ENCODE assay signal across 25 cellular contexts in the genomic region with DNA sequence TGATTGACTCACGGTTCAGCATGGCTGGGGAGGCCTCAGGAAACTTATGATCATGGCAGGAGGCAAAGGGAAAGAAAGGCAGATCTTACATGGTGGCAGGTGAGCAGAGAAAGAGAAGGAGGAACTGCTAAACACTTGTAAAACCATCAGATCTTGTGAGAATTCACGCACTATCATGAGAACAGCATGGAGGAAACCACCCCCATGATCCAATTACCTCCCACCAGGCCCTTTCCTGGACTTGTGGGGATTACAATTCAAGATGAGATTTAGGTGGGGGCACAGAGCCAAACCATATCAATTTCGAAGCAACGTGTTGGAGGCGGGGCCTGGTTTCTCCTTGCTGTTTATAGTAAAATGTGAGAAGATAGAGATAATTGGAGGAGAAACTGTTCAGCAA.
"Had no signal": no experiment of that assay in that cellular context is flagged by ENCODE, and none has a peak within 500 bp of the region (broad histone marks: within the 10 kb centered on the region; RNA-seq: fewer than 3 reads in every experiment).

No MANE protein-coding gene starts in this region.

- H3K36me3 ChIP-seq: brain microvascular endothelial cell, cardiac muscle cell had no signal

- H3K27ac ChIP-seq: brain microvascular endothelial cell, cardiac muscle cell, PC-9, VCaP had no signal

- H3K27me3 Mint-ChIP-seq: activated CD4-positive, alpha-beta memory T cell treated with anti-CD3 and anti-CD28 coated beads for 36 hours; activated CD4-positive, alpha-beta T cell treated with anti-CD3 and anti-CD28 coated beads, Interleukin-2, amount 10 ng/mL, durations not matched to agents 7 days and 5 days; activated naive CD4-positive, alpha-beta T cell treated with anti-CD3 and anti-CD28 coated beads, Interleukin-2, amount 10 ng/mL, durations not matched to agents 7 days and 5 days; activated naive CD8-positive, alpha-beta T cell treated with anti-CD3 and anti-CD28 coated beads for 36 hours had no signal

- H3K4me3 Mint-ChIP-seq: activated CD4-positive, alpha-beta memory T cell treated with anti-CD3 and anti-CD28 coated beads for 36 hours; activated CD4-positive, alpha-beta T cell treated with anti-CD3 and anti-CD28 coated beads, Interleukin-2, amount 10 ng/mL, durations not matched to agents 7 days and 5 days; activated naive CD4-positive, alpha-beta T cell treated with anti-CD3 and anti-CD28 coated beads, Interleukin-2, amount 10 ng/mL, durations not matched to agents 7 days and 5 days; activated naive CD8-positive, alpha-beta T cell treated with anti-CD3 and anti-CD28 coated beads for 36 hours; activated T-helper 17 cell treated with anti-CD3 and anti-CD28 coated beads, Interleukin-2, amount 50 U/mL, for 72 hours; T-helper 1 cell treated with Interleukin-12 subunit alpha and Interleukin-12 subunit beta and Interleukin-4 antibody, amounts not matched to agents 30 μg/mL and 1 μg/mL, for 36 hours had no signal

- H3K4me3 ChIP-seq: cardiac muscle cell, K562, PC-9 had no signal

- H3K4me2 ChIP-seq: PC-9 had no signal

- DNase-seq: activated CD4-positive, alpha-beta memory T cell treated with anti-CD3 and anti-CD28 coated beads for 36 hours; activated CD4-positive, alpha-beta T cell treated with anti-CD3 and anti-CD28 coated beads, Interleukin-2, amount 10 ng/mL, durations not matched to agents 7 days and 5 days; activated CD4-positive, CD25-positive, alpha-beta regulatory T cell; activated gamma-delta T cell; activated naive CD4-positive, alpha-beta T cell treated with anti-CD3 and anti-CD28 coated beads, Interleukin-2, amount 10 ng/mL, durations not matched to agents 7 days and 5 days; activated naive CD8-positive, alpha-beta T cell treated with anti-CD3 and anti-CD28 coated beads for 36 hours; activated T-cell treated with anti-CD3 and anti-CD28 coated beads for 4 hours; activated T-cell treated with anti-CD3 and anti-CD28 coated beads, Interleukin-2, amount 50 U/mL, for 48 hours; brain microvascular endothelial cell; Karpas-422; MM.1S; NCI-H1105; NCI-H1436; NCI-H1694 treated with DMSO at 0.1 percent for 48 hours; NCI-H2029 treated with DMSO at 0.1 percent for 48 hours; NCI-H446; NCI-H526; NCI-H774; PC-9; SHP77 treated with DMSO at 0.1 percent for 48 hours had no signal

- H3K27me3 ChIP-seq: brain microvascular endothelial cell, cardiac muscle cell had no signal

- ATAC-seq: activated T-helper 17 cell treated with anti-CD3 and anti-CD28 coated beads, Interleukin-2, amount 50 U/mL, for 72 hours; K562 had no signal

- H3K36me3 Mint-ChIP-seq: activated CD4-positive, alpha-beta memory T cell treated with anti-CD3 and anti-CD28 coated beads for 36 hours; activated naive CD4-positive, alpha-beta T cell treated with anti-CD3 and anti-CD28 coated beads, Interleukin-2, amount 10 ng/mL, durations not matched to agents 7 days and 5 days; activated naive CD8-positive, alpha-beta T cell treated with anti-CD3 and anti-CD28 coated beads for 36 hours had no signal

- H3K4me1 Mint-ChIP-seq: activated CD4-positive, alpha-beta T cell treated with anti-CD3 and anti-CD28 coated beads, Interleukin-2, amount 10 ng/mL, durations not matched to agents 7 days and 5 days; activated naive CD4-positive, alpha-beta T cell treated with anti-CD3 and anti-CD28 coated beads, Interleukin-2, amount 10 ng/mL, durations not matched to agents 7 days and 5 days; activated naive CD8-positive, alpha-beta T cell treated with anti-CD3 and anti-CD28 coated beads for 36 hours; activated T-helper 17 cell treated with anti-CD3 and anti-CD28 coated beads, Interleukin-2, amount 50 U/mL, for 72 hours had no signal

- H3K9me3 Mint-ChIP-seq: activated CD4-positive, alpha-beta memory T cell treated with anti-CD3 and anti-CD28 coated beads for 36 hours; activated CD4-positive, alpha-beta T cell treated with anti-CD3 and anti-CD28 coated beads, Interleukin-2, amount 10 ng/mL, durations not matched to agents 7 days and 5 days; activated naive CD4-positive, alpha-beta T cell treated with anti-CD3 and anti-CD28 coated beads, Interleukin-2, amount 10 ng/mL, durations not matched to agents 7 days and 5 days; activated naive CD8-positive, alpha-beta T cell treated with anti-CD3 and anti-CD28 coated beads for 36 hours; activated T-helper 17 cell treated with anti-CD3 and anti-CD28 coated beads, Interleukin-2, amount 50 U/mL, for 72 hours; T-helper 1 cell treated with Interleukin-12 subunit alpha and Interleukin-12 subunit beta and Interleukin-4 antibody, amounts not matched to agents 30 μg/mL and 1 μg/mL, for 36 hours had no signal

- H2AFZ ChIP-seq: PC-9 had no signal

- H3K27ac Mint-ChIP-seq: activated CD4-positive, alpha-beta memory T cell treated with anti-CD3 and anti-CD28 coated beads for 36 hours; activated CD4-positive, alpha-beta T cell treated with anti-CD3 and anti-CD28 coated beads, Interleukin-2, amount 10 ng/mL, durations not matched to agents 7 days and 5 days; activated naive CD4-positive, alpha-beta T cell treated with anti-CD3 and anti-CD28 coated beads, Interleukin-2, amount 10 ng/mL, durations not matched to agents 7 days and 5 days; activated naive CD8-positive, alpha-beta T cell treated with anti-CD3 and anti-CD28 coated beads for 36 hours; activated T-helper 17 cell treated with anti-CD3 and anti-CD28 coated beads, Interleukin-2, amount 50 U/mL, for 72 hours; T-helper 1 cell treated with Interleukin-12 subunit alpha and Interleukin-12 subunit beta and Interleukin-4 antibody, amounts not matched to agents 30 μg/mL and 1 μg/mL, for 36 hours had no signal
